Comparison of ENCODE assay signal across 2 cellular contexts in the genomic region with DNA sequence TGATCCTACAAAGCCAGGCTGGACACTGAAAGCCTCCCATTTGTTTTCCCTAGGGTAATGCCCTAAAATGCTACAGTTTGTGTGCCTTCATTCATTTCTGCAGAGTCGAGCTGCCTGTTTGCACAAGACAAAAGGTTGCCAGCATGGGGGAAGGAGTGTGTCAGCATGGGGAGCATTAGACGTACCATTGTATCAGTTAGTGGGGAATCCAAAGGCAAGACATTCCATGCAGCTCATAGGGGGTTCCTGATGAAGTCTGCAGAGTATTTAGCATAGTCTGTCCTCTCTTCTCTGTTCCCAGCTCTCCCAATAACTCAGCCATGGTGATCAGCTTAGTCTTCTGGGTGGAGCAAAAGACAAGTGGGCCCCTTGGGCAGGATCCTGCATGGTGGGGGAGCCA.
TF ChIP-seq lines count a peak whose summit lies in the region.

No MANE protein-coding gene starts in this region.

TF ChIP-seq in GM23338, 12 proteins besides CTCF, POLR2A, EP300 and RAD21 (continues in another document):
- TF ChIP-seq, protein P1, sequence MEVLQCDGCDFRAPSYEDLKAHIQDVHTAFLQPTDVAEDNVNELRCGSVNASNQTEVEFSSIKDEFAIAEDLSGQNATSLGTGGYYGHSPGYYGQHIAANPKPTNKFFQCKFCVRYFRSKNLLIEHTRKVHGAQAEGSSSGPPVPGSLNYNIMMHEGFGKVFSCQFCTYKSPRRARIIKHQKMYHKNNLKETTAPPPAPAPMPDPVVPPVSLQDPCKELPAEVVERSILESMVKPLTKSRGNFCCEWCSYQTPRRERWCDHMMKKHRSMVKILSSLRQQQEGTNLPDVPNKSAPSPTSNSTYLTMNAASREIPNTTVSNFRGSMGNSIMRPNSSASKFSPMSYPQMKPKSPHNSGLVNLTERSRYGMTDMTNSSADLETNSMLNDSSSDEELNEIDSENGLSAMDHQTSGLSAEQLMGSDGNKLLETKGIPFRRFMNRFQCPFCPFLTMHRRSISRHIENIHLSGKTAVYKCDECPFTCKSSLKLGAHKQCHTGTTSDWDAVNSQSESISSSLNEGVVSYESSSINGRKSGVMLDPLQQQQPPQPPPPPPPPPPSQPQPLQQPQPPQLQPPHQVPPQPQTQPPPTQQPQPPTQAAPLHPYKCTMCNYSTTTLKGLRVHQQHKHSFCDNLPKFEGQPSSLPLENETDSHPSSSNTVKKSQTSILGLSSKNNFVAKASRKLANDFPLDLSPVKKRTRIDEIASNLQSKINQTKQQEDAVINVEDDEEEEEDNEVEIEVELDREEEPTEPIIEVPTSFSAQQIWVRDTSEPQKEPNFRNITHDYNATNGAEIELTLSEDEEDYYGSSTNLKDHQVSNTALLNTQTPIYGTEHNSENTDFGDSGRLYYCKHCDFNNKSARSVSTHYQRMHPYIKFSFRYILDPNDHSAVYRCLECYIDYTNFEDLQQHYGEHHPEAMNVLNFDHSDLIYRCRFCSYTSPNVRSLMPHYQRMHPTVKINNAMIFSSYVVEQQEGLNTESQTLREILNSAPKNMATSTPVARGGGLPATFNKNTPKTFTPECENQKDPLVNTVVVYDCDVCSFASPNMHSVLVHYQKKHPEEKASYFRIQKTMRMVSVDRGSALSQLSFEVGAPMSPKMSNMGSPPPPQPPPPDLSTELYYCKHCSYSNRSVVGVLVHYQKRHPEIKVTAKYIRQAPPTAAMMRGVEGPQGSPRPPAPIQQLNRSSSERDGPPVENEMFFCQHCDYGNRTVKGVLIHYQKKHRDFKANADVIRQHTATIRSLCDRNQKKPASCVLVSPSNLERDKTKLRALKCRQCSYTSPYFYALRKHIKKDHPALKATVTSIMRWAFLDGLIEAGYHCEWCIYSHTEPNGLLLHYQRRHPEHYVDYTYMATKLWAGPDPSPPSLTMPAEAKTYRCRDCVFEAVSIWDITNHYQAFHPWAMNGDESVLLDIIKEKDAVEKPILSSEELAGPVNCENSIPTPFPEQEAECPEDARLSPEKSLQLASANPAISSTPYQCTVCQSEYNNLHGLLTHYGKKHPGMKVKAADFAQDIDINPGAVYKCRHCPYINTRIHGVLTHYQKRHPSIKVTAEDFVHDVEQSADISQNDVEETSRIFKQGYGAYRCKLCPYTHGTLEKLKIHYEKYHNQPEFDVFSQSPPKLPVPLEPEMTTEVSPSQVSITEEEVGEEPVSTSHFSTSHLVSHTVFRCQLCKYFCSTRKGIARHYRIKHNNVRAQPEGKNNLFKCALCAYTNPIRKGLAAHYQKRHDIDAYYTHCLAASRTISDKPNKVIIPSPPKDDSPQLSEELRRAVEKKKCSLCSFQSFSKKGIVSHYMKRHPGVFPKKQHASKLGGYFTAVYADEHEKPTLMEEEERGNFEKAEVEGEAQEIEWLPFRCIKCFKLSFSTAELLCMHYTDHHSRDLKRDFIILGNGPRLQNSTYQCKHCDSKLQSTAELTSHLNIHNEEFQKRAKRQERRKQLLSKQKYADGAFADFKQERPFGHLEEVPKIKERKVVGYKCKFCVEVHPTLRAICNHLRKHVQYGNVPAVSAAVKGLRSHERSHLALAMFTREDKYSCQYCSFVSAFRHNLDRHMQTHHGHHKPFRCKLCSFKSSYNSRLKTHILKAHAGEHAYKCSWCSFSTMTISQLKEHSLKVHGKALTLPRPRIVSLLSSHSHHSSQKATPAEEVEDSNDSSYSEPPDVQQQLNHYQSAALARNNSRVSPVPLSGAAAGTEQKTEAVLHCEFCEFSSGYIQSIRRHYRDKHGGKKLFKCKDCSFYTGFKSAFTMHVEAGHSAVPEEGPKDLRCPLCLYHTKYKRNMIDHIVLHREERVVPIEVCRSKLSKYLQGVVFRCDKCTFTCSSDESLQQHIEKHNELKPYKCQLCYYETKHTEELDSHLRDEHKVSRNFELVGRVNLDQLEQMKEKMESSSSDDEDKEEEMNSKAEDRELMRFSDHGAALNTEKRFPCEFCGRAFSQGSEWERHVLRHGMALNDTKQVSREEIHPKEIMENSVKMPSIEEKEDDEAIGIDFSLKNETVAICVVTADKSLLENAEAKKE (CRISPR knock-in tag; IDR thresholded peaks at IDR 0.05), result peak; percentile 88
- TF ChIP-seq CREB1 (CRISPR knock-in tag; IDR thresholded peaks at IDR 0.05; ENCODE audit: low read depth) (peak; percentile 39; the same call in 1 of the 2 replicates), NANOG (IDR thresholded peaks at IDR 0.05; ENCODE audit: borderline replicate concordance) (no peak), ZNF114 (CRISPR knock-in tag; IDR thresholded peaks at IDR 0.05) (peak; percentile 48; the same call in 1 of the 2 replicates), STAT1 (IDR thresholded peaks at IDR 0.05; ENCODE audit: unreplicated experiment) (no peak), ZNF331 (CRISPR knock-in tag; IDR thresholded peaks at IDR 0.05; ENCODE audit: low read depth) (no peak), EZH2 (IDR thresholded peaks at IDR 0.05; ENCODE audit: low read depth, unreplicated experiment) (no peak)
- TF ChIP-seq, protein P2, sequence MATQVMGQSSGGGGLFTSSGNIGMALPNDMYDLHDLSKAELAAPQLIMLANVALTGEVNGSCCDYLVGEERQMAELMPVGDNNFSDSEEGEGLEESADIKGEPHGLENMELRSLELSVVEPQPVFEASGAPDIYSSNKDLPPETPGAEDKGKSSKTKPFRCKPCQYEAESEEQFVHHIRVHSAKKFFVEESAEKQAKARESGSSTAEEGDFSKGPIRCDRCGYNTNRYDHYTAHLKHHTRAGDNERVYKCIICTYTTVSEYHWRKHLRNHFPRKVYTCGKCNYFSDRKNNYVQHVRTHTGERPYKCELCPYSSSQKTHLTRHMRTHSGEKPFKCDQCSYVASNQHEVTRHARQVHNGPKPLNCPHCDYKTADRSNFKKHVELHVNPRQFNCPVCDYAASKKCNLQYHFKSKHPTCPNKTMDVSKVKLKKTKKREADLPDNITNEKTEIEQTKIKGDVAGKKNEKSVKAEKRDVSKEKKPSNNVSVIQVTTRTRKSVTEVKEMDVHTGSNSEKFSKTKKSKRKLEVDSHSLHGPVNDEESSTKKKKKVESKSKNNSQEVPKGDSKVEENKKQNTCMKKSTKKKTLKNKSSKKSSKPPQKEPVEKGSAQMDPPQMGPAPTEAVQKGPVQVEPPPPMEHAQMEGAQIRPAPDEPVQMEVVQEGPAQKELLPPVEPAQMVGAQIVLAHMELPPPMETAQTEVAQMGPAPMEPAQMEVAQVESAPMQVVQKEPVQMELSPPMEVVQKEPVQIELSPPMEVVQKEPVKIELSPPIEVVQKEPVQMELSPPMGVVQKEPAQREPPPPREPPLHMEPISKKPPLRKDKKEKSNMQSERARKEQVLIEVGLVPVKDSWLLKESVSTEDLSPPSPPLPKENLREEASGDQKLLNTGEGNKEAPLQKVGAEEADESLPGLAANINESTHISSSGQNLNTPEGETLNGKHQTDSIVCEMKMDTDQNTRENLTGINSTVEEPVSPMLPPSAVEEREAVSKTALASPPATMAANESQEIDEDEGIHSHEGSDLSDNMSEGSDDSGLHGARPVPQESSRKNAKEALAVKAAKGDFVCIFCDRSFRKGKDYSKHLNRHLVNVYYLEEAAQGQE (IDR thresholded peaks at IDR 0.05; ENCODE audit: unreplicated experiment), result no peak
- TF ChIP-seq, protein P3, sequence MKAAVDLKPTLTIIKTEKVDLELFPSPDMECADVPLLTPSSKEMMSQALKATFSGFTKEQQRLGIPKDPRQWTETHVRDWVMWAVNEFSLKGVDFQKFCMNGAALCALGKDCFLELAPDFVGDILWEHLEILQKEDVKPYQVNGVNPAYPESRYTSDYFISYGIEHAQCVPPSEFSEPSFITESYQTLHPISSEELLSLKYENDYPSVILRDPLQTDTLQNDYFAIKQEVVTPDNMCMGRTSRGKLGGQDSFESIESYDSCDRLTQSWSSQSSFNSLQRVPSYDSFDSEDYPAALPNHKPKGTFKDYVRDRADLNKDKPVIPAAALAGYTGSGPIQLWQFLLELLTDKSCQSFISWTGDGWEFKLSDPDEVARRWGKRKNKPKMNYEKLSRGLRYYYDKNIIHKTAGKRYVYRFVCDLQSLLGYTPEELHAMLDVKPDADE (IDR thresholded peaks at IDR 0.05), result no peak

TF ChIP-seq in endothelial cell of umbilical vein, 7 proteins besides CTCF, POLR2A, EP300 and RAD21:
- TF ChIP-seq POLR2AphosphoS5 (IDR thresholded peaks at IDR 0.05; ENCODE audit: insufficient read depth, low read depth, low read length) (no peak), MYC (IDR thresholded peaks at IDR 0.05; ENCODE audit: low read depth, low read length) (no peak), FOS (IDR thresholded peaks at IDR 0.05; ENCODE audit: borderline replicate concordance, insufficient read depth, low read length) (no peak), GATA2 (IDR thresholded peaks at IDR 0.05; ENCODE audit: insufficient read depth, insufficient read length, low read depth, low read length) (no peak), EZH2 (IDR thresholded peaks at IDR 0.05; ENCODE audit: borderline replicate concordance, low read depth, low read length, severe bottlenecking) (no peak), MAX (IDR thresholded peaks at IDR 0.05; ENCODE audit: insufficient read depth, insufficient read length) (no peak), JUN (IDR thresholded peaks at IDR 0.05; ENCODE audit: borderline replicate concordance, insufficient read depth, insufficient read length, low read depth) (no peak)
